Comparison of ENCODE assay signal across 23 cellular contexts in genomic region chr5:60903356-60903755, GRCh38.
"Had no signal": no experiment of that assay in that cellular context is flagged by ENCODE, and none has a peak within 500 bp of the region (broad histone marks: within the 10 kb centered on the region; RNA-seq: fewer than 3 reads in every experiment).

No MANE protein-coding gene starts in this region.

- H3K9me3 ChIP-seq: adrenal gland, ascending aorta, esophagus squamous epithelium, left lung, lower lobe of right lung, ovary, prostate gland, stomach, testis, transverse colon had no signal

- H3K4me2 ChIP-seq: smooth muscle cell had no signal

- H3K4me1 ChIP-seq: adrenal gland, ascending aorta, esophagus squamous epithelium, left lung, lower lobe of right lung, prostate gland, stomach, testis, transverse colon had no signal

- DNase-seq: activated CD4-positive, alpha-beta T cell treated with anti-CD3 and anti-CD28 coated beads for 4 hours; activated CD4-positive, alpha-beta T cell treated with anti-CD3 and anti-CD28 coated beads, Interleukin-2, amount 50 U/mL, for 4 hours; activated CD8-positive, alpha-beta memory T cell treated with anti-CD3 and anti-CD28 coated beads for 24 hours; activated effector memory CD4-positive, alpha-beta T cell treated with Interleukin-2 at 50 U/mL for 16 hours; activated naive CD4-positive, alpha-beta T cell treated with anti-CD3 and anti-CD28 coated beads for 36 hours; activated naive CD8-positive, alpha-beta T cell treated with anti-CD3 and anti-CD28 coated beads for 36 hours; adrenal gland; esophagus squamous epithelium; kidney glomerular epithelial cell; left lung; lower lobe of right lung; ovary; stimulated activated CD4-positive, alpha-beta T cell treated with anti-CD3 and anti-CD28 coated beads, Interleukin-2, amount 100 ng/mL, for 24 hours; stimulated activated naive B cell treated with anti-CD40 and anti-IgM and Interleukin-4, amounts not matched to agents 10 μg/mL and 1 μg/mL and 100 μg/mL, for 72 hours; stomach; T-helper 9 cell; testis; transverse colon had no signal

- H3K4me3 ChIP-seq: adrenal gland, ascending aorta, esophagus squamous epithelium, left lung, lower lobe of right lung, ovary, prostate gland, smooth muscle cell, stomach, testis, transverse colon had no signal

- H3K27me3 ChIP-seq: adrenal gland, ascending aorta, esophagus squamous epithelium, left lung, ovary, stomach, testis, transverse colon had no signal

- H3K27ac ChIP-seq: adrenal gland, ascending aorta, epithelial cell of prostate, esophagus squamous epithelium, left lung, lower lobe of right lung, ovary, prostate gland, stomach, testis, transverse colon, VCaP had no signal

- ATAC-seq: left lung; lower lobe of right lung; stimulated activated naive B cell treated with anti-CD40 and anti-IgM and Interleukin-4, amounts not matched to agents 10 μg/mL and 1 μg/mL and 100 μg/mL, for 72 hours had no signal

- H3K36me3 ChIP-seq: adrenal gland, ovary, prostate gland had no signal
